Comparison of ENCODE assay signal across 22 cellular contexts in genomic region chrX:123084797-123085196, GRCh38.
A peak's percentile ranks its signal among the peaks of the same experiment; 100 is the strongest.
DNase-seq lines count a peak whose midpoint lies in the region; ATAC-seq and TF ChIP-seq lines count a peak whose summit lies in the region.
"Had no signal": no experiment of that assay in that cellular context is flagged by ENCODE, and none has a peak within 500 bp of the region (broad histone marks: within the 10 kb centered on the region; RNA-seq: fewer than 3 reads in every experiment).

No MANE protein-coding gene starts in this region.

- H3K4me2 ChIP-seq in trophoblast cell (ENCODE audit: low read length): no peak overlapping the region
- H3K4me2 ChIP-seq: neural progenitor cell had no signal

- no peak overlapping the region for H3K9ac ChIP-seq in trophoblast cell (ENCODE audit: low read length)
- H3K9ac ChIP-seq: neural progenitor cell had no signal

- H4K12ac ChIP-seq in trophoblast cell (ENCODE audit: low read depth, low read length): no peak overlapping the region

- no peak overlapping the region for H2AK5ac ChIP-seq in trophoblast cell (ENCODE audit: low read length)

- H2BK5ac ChIP-seq in trophoblast cell (ENCODE audit: low read depth, low read length, poor library complexity): no peak overlapping the region

- no CpG with 5 or more reads among the region's 2 CpGs for WGBS in trophoblast cell (ENCODE audit: extremely low coverage, insufficient coverage, insufficient read length)

- H2BK120ac ChIP-seq in trophoblast cell (ENCODE audit: insufficient read depth, low read length, poor library complexity): no peak overlapping the region

- peak; percentile 91 for DNase-seq in EH (ENCODE audit: low read depth)
- no peak for DNase-seq in RWPE2 (ENCODE audit: low spot score)
- DNase-seq in fibroblast of mammary gland (ENCODE audit: low read depth): peak; percentile 94
- DNase-seq in trophoblast cell: peak in 1 of 2 donors; percentile 48
- no peak for DNase-seq in effector memory CD8-positive, alpha-beta T cell
- no peak for DNase-seq in NCI-H446 (lab: John Stamatoyannopoulos, UW)
- DNase-seq in activated CD4-positive, alpha-beta T cell treated with anti-CD3 and anti-CD28 coated beads, Interleukin-2, amount 50 U/mL, for 4 hours: no peak
- DNase-seq: activated CD8-positive, alpha-beta memory T cell treated with anti-CD3 and anti-CD28 coated beads for 24 hours; AML-193; amniotic stem cell; midbrain; NCI-H1048; NCI-H2107; NCI-H748 treated with DMSO at 0.1 percent for 48 hours; stimulated activated CD4-positive, alpha-beta T cell treated with anti-CD3 and anti-CD28 coated beads, Interleukin-2, amount 100 ng/mL, for 24 hours; substantia nigra; WERI-Rb-1 had no signal

- no peak overlapping the region for H3K23ac ChIP-seq in trophoblast cell (ENCODE audit: low read length)

- H4K91ac ChIP-seq in trophoblast cell (ENCODE audit: low read depth, low read length): no peak overlapping the region

- H3K4ac ChIP-seq in trophoblast cell (ENCODE audit: low read depth, low read length): no peak overlapping the region

- H3K14ac ChIP-seq in trophoblast cell (ENCODE audit: low read length): no peak overlapping the region

- H2BK12ac ChIP-seq in trophoblast cell (ENCODE audit: low read length): no peak overlapping the region

- H3K27ac ChIP-seq in RWPE2 (ENCODE audit: poor library complexity, severe bottlenecking) (peak overlapping the region; percentile 83), trophoblast cell (ENCODE audit: low read depth, low read length) (peak overlapping the region; percentile 56)
- H3K27ac ChIP-seq: neural progenitor cell, right atrium auricular region, WERI-Rb-1 had no signal

- H4K8ac ChIP-seq in trophoblast cell (ENCODE audit: low read depth, low read length): no peak overlapping the region

- no peak overlapping the region for H3K27ac Mint-ChIP-seq in effector memory CD8-positive, alpha-beta T cell
- H3K27ac Mint-ChIP-seq: activated T-helper 2 cell treated with anti-CD3 and anti-CD28 coated beads, Interferon-gamma antibody, Interleukin-2, Interleukin-4, amounts not matched to agents 10 μg/mL and 5 μg/mL and 100 μg/mL, durations not matched to agents 14 hours and 24 hours and 36 hours; neural progenitor cell had no signal

- H2AFZ ChIP-seq in trophoblast cell (ENCODE audit: insufficient read depth, low read length, poor library complexity): no peak overlapping the region
- H2AFZ ChIP-seq: neural progenitor cell had no signal

- H3K36me3 ChIP-seq in RWPE2 (ENCODE audit: low read depth) (no peaks in the 10 kb centered on the region), trophoblast cell (ENCODE audit: control insufficient read depth in 1 of 2, insufficient read depth in 2 of 2, low read length in 2 of 2) (no peaks in the 10 kb centered on the region)
- H3K36me3 ChIP-seq: neural progenitor cell, right atrium auricular region, WERI-Rb-1 had no signal

- H3K79me2 ChIP-seq in trophoblast cell (ENCODE audit: control insufficient read depth, insufficient read depth, low read length, poor library complexity): no peaks in the 10 kb centered on the region

- peak; percentile 60 for ATAC-seq in RWPE2 (ENCODE audit: low read depth)
- ATAC-seq in effector memory CD8-positive, alpha-beta T cell (replicated peaks): no peak
- ATAC-seq in GM18867 (IDR thresholded peaks at IDR 0.05; ENCODE audit: unreplicated experiment): no peak
- ATAC-seq: K562 had no signal

- H3K18ac ChIP-seq in trophoblast cell (ENCODE audit: low read length): no peak overlapping the region

- H3K9me3 ChIP-seq in RWPE2 (ENCODE audit: severe bottlenecking) (no peaks in the 10 kb centered on the region), trophoblast cell (ENCODE audit: insufficient read depth, low read depth, low read length) (no peaks in the 10 kb centered on the region)

- H3K9me3 Mint-ChIP-seq in effector memory CD8-positive, alpha-beta T cell: no peaks in the 10 kb centered on the region
- H3K9me3 Mint-ChIP-seq: activated T-helper 2 cell treated with anti-CD3 and anti-CD28 coated beads, Interferon-gamma antibody, Interleukin-2, Interleukin-4, amounts not matched to agents 10 μg/mL and 5 μg/mL and 100 μg/mL, durations not matched to agents 14 hours and 24 hours and 36 hours; neural progenitor cell had no signal

- H3K4me1 ChIP-seq in RWPE2 (ENCODE audit: insufficient read depth, poor library complexity, severe bottlenecking) (peaks cover 27% of the 10 kb centered on the region), trophoblast cell (ENCODE audit: control insufficient read depth in 1 of 2, insufficient read depth in 2 of 2, low read length in 2 of 2) (peaks cover 2% of the 10 kb centered on the region in 2 experiments)
- H3K4me1 ChIP-seq: neural progenitor cell, right atrium auricular region had no signal

- no peak overlapping the region for H3K4me3 ChIP-seq in RWPE2 (ENCODE audit: severe bottlenecking)
- H3K4me3 ChIP-seq in fibroblast of mammary gland (ENCODE audit: control insufficient read depth, low read depth, low read length): no peak overlapping the region
- H3K4me3 ChIP-seq in trophoblast cell (ENCODE audit: low read depth, low read length): no peak overlapping the region
- H3K4me3 ChIP-seq: K562, neural progenitor cell, right atrium auricular region had no signal

- no peaks in the 10 kb centered on the region for H3K4me1 Mint-ChIP-seq in effector memory CD8-positive, alpha-beta T cell (ENCODE audit: low read depth in 2 of 2)

- H3K27me3 ChIP-seq in RWPE2 (ENCODE audit: insufficient read depth, poor library complexity, severe bottlenecking): no peaks in the 10 kb centered on the region
- no peaks in the 10 kb centered on the region for H3K27me3 ChIP-seq in trophoblast cell (ENCODE audit: insufficient read depth, low read length)
- H3K27me3 ChIP-seq: neural progenitor cell, right atrium auricular region had no signal

- peaks cover 2% of the 10 kb centered on the region for H3K79me1 ChIP-seq in trophoblast cell (ENCODE audit: low read length)

- no peaks in the 10 kb centered on the region for H3K36me3 Mint-ChIP-seq in effector memory CD8-positive, alpha-beta T cell (ENCODE audit: insufficient read depth)
- H3K36me3 Mint-ChIP-seq: neural progenitor cell had no signal

- TF ChIP-seq CTCF in RWPE2 (IDR thresholded peaks at IDR 0.05; ENCODE audit: poor library complexity, severe bottlenecking) (no peak), fibroblast of mammary gland (conservative IDR thresholded peaks at IDR 0.05; ENCODE audit: control insufficient read depth, insufficient read depth, low read depth, low read length) (no peak)

- no peaks in the 10 kb centered on the region for H3K27me3 Mint-ChIP-seq in effector memory CD8-positive, alpha-beta T cell

- H3K4me3 Mint-ChIP-seq in effector memory CD8-positive, alpha-beta T cell: no peak overlapping the region
- H3K4me3 Mint-ChIP-seq: neural progenitor cell had no signal

Comparison
In these comparisons a context has a peak if more than half of its experiments do, and no peak if none do; other contexts are left out.
1. DNase-seq: peak in EH (single experiment) and fibroblast of mammary gland (single experiment); none in RWPE2 (single experiment), effector memory CD8-positive, alpha-beta T cell (0 of 3), NCI-H446 (0 of 2) and activated CD4-positive, alpha-beta T cell treated with anti-CD3 and anti-CD28 coated beads, Interleukin-2, amount 50 U/mL, for 4 hours (0 of 2).